ENCODE assay signal across 9 cellular contexts in genomic region chr15:75104804-75105557, GRCh38.
A peak's percentile ranks its signal among the peaks of the same experiment; 100 is the strongest.
DNase-seq lines count a peak whose midpoint lies in the region; ATAC-seq, FAIRE-seq and TF ChIP-seq lines count a peak whose summit lies in the region.
"Had no signal": no experiment of that assay in that cellular context is flagged by ENCODE, and none has a peak within 500 bp of the region (broad histone marks: within the 10 kb centered on the region; RNA-seq: fewer than 3 reads in every experiment).

No MANE protein-coding gene starts in this region.

- peaks cover 47% of the 10 kb centered on the region for H3K4me1 ChIP-seq in ACC112 (ENCODE audit: control insufficient read depth, insufficient read depth, low read length, unreplicated experiment)
- peaks cover 12% of the 10 kb centered on the region for H3K4me1 ChIP-seq in mesodermal cell (ENCODE audit: control insufficient read depth, insufficient read depth, low read length, poor library complexity, severe bottlenecking)

- H3K27ac ChIP-seq in ACC112 (ENCODE audit: low read depth, low read length): peak overlapping the region; percentile 96
- H3K27ac ChIP-seq in coronary artery: peak overlapping the region in 1 of 2 donors; percentile 68
- H3K27ac ChIP-seq in mesodermal cell (ENCODE audit: low read depth, low read length, severe bottlenecking): peak overlapping the region; percentile 41

- TF ChIP-seq POLR2A in GM12891 (IDR thresholded peaks at IDR 0.05; ENCODE audit: low read depth, low read length): no peak

- 86 to 91% methylated on average over 1 to 3 of the region's 3 CpGs for WGBS in mesodermal cell (ENCODE audit: insufficient coverage in 2 of 2), 2 experiments

- H2AFZ ChIP-seq in ACC112 (ENCODE audit: low read length, unreplicated experiment): no peak overlapping the region

- ATAC-seq in HG03175 (IDR thresholded peaks at IDR 0.05; ENCODE audit: unreplicated experiment): peak; percentile 48

- H3K9me3 ChIP-seq in mesodermal cell (ENCODE audit: control insufficient read depth, low read length): no peaks in the 10 kb centered on the region

- H3K4me3 ChIP-seq in ACC112 (ENCODE audit: low read depth, low read length): peak overlapping the region; percentile 34; the same call in 1 of the 2 replicates
- no peak overlapping the region for H3K4me3 ChIP-seq in coronary artery
- H3K4me3 ChIP-seq in mesodermal cell (ENCODE audit: extremely low read depth, insufficient read depth, low read length, poor library complexity, severe bottlenecking): no peak overlapping the region

- H3K27me3 ChIP-seq in ACC112 (ENCODE audit: insufficient read depth, low read length): no peaks in the 10 kb centered on the region

- H3K79me2 ChIP-seq in ACC112 (ENCODE audit: control insufficient read depth, insufficient read depth, low read length, unreplicated experiment): no peaks in the 10 kb centered on the region

- TF ChIP-seq CTCF in coronary artery (IDR thresholded peaks at IDR 0.05): no peak

- peak; percentile 85 for FAIRE-seq in GM12891 (lab: Jason Lieb, UNC)
- FAIRE-seq: frontal cortex had no signal

- DNase-seq in GM12891 (ENCODE audit: insufficient read length, low spot score) (no peak), SIG-M5 (lab: John Stamatoyannopoulos, UW) (peak; percentile 70), coronary artery (ENCODE audit: low spot score) (peak; percentile 74), cortex of kidney (lab: John Stamatoyannopoulos, UW) (no peak)
- DNase-seq in activated CD4-positive, CD25-positive, alpha-beta regulatory T cell treated with anti-CD3 and anti-CD28 coated beads, Interleukin-2, amount 50 U/mL, for 72 hours: no peak

- no peaks in the 10 kb centered on the region for H3K36me3 ChIP-seq in ACC112 (ENCODE audit: insufficient read depth, low read length)
- no peaks in the 10 kb centered on the region for H3K36me3 ChIP-seq in mesodermal cell (ENCODE audit: control insufficient read depth, insufficient read depth, low read length)

TF ChIP-seq in GM12891, 5 proteins besides CTCF, POLR2A, EP300 and RAD21:
- TF ChIP-seq POU2F2 (IDR thresholded peaks at IDR 0.05; ENCODE audit: low read depth, low read length) (peak; percentile 35; the same call in 1 of the 2 replicates), SPI1 (IDR thresholded peaks at IDR 0.05; ENCODE audit: low read depth, low read length) (peak; percentile 76), PAX5 (IDR thresholded peaks at IDR 0.05; ENCODE audit: insufficient read depth, low read length, severe bottlenecking) (no peak), POLR2AphosphoS5 (IDR thresholded peaks at IDR 0.05; ENCODE audit: low read depth, low read length) (no peak)

Comparison
In these comparisons a context has a peak if more than half of its experiments do, and no peak if none do; other contexts are left out.
1. DNase-seq: peak in SIG-M5 (single experiment) and coronary artery (single experiment); none in GM12891 (single experiment), activated CD4-positive, CD25-positive, alpha-beta regulatory T cell treated with anti-CD3 and anti-CD28 coated beads, Interleukin-2, amount 50 U/mL, for 72 hours (single experiment) and cortex of kidney (single experiment).